11 cellular contexts compared by ENCODE assay signal in genomic region chr3:171269557-171269956, GRCh38.
DNase-seq lines count a peak whose midpoint lies in the region; ATAC-seq and TF ChIP-seq lines count a peak whose summit lies in the region.
"Had no signal": no experiment of that assay in that cellular context is flagged by ENCODE, and none has a peak within 500 bp of the region (broad histone marks: within the 10 kb centered on the region; RNA-seq: fewer than 3 reads in every experiment).

No MANE protein-coding gene starts in this region.

- no peaks in the 10 kb centered on the region for H3K27me3 ChIP-seq in smooth muscle cell (ENCODE audit: low read depth)

- H3K4me3 ChIP-seq in smooth muscle cell, result no peak overlapping the region
- H3K4me3 ChIP-seq: mucosa of descending colon had no signal

- H3K27ac ChIP-seq in smooth muscle cell (ENCODE audit: low read depth), result no peak overlapping the region

- peak; percentile 55 for ATAC-seq in GM18502 (IDR thresholded peaks at IDR 0.05; ENCODE audit: poor library complexity, unreplicated experiment)
- ATAC-seq in GM21390 (IDR thresholded peaks at IDR 0.05; ENCODE audit: unreplicated experiment), result peak; percentile 52
- ATAC-seq in HG03520 (IDR thresholded peaks at IDR 0.05; ENCODE audit: unreplicated experiment), result peak; percentile 59
- ATAC-seq in central memory CD8-positive, alpha-beta T cell (replicated peaks; ENCODE audit: extremely low read depth, poor library complexity, severe bottlenecking), result peak; percentile 83
- ATAC-seq: mucosa of descending colon had no signal

- no peaks in the 10 kb centered on the region for H3K36me3 ChIP-seq in smooth muscle cell (ENCODE audit: low read depth)

- H2AFZ ChIP-seq in smooth muscle cell (ENCODE audit: low read depth), result no peak overlapping the region

- H3K4me3 Mint-ChIP-seq in central memory CD8-positive, alpha-beta T cell, result peak overlapping the region; percentile 45

- peaks cover 1% of the 10 kb centered on the region for H3K36me3 Mint-ChIP-seq in central memory CD8-positive, alpha-beta T cell (ENCODE audit: insufficient read depth)

- peaks cover 12% of the 10 kb centered on the region for H3K4me1 ChIP-seq in smooth muscle cell (ENCODE audit: low read depth)
- H3K4me1 ChIP-seq: Caco-2 had no signal

- no peak for DNase-seq in central memory CD8-positive, alpha-beta T cell (ENCODE audit: low spot score in 2 of 2)
- DNase-seq in NCI-H128 (lab: John Stamatoyannopoulos, UW; ENCODE audit: unreplicated experiment) (no peak), germinal center (ENCODE audit: low spot score) (no peak), smooth muscle cell (lab: John Stamatoyannopoulos, UW; ENCODE audit: unreplicated experiment) (no peak)
- no peak for DNase-seq in NK-92 treated with Interleukin-12 subunit alpha and Interleukin-12 subunit beta, amount 100 ng/mL, for 24 hours (lab: John Stamatoyannopoulos, UW)
- DNase-seq: Caco-2, mucosa of descending colon, small intestine had no signal

- H4K20me1 ChIP-seq in smooth muscle cell (ENCODE audit: low read depth), result no peaks in the 10 kb centered on the region

- no peaks in the 10 kb centered on the region for H3K9me3 Mint-ChIP-seq in central memory CD8-positive, alpha-beta T cell

- peaks cover 6% of the 10 kb centered on the region for H3K79me2 ChIP-seq in smooth muscle cell (ENCODE audit: low read depth)

- H3K27me3 Mint-ChIP-seq in central memory CD8-positive, alpha-beta T cell, result no peaks in the 10 kb centered on the region

- peak overlapping the region; percentile 45 for H3K27ac Mint-ChIP-seq in central memory CD8-positive, alpha-beta T cell (ENCODE audit: low read depth)

- H3F3A ChIP-seq in smooth muscle cell (ENCODE audit: low read depth), result no peaks in the 10 kb centered on the region

- H3K9me3 ChIP-seq in smooth muscle cell (replicated peaks; ENCODE audit: low read depth), result no peaks in the 10 kb centered on the region
- H3K9me3 ChIP-seq: Caco-2, mucosa of descending colon had no signal

- no peak for TF ChIP-seq CTCF in smooth muscle cell (IDR thresholded peaks at IDR 0.05; ENCODE audit: borderline replicate concordance, insufficient read depth, poor library complexity, severe bottlenecking)

- no peak overlapping the region for H3K9ac ChIP-seq in smooth muscle cell (ENCODE audit: low read depth)

- no peak overlapping the region for H3K4me2 ChIP-seq in smooth muscle cell

- H3K4me1 Mint-ChIP-seq in central memory CD8-positive, alpha-beta T cell, result peaks cover 69% of the 10 kb centered on the region
